Comparison of ENCODE assay signal across 8 cellular contexts in the genomic region with DNA sequence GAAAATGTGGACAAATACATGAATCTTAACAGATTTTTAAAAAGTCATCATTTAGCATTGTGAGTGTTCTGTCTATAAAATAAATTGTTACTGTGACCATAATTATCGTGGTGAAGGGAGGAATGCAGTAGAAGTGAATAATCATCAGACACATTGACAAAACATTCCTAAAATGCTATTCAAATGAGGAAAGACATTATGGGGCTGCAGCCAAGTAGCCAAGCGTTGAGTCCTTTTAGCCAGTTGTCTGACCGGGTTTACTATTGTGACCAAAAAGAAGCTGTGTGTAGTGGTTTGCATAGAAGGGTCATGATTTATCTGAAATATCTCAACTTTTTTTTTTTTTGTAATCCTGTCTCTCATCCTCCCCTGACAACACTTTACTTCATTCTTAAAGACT. TPM values are rescaled to one million over a fixed set of nuclear protein-coding genes. Genes with fewer than 3 reads are reported as not detected.
A peak's percentile ranks its signal among the peaks of the same experiment; 100 is the strongest.
DNase-seq lines count a peak whose midpoint lies in the region; ATAC-seq and TF ChIP-seq lines count a peak whose summit lies in the region.

No MANE protein-coding gene starts in this region.

- no peaks in the 10 kb centered on the region for H3K9me3 ChIP-seq in right atrium auricular region
- H3K9me3 ChIP-seq in effector memory CD4-positive, alpha-beta T cell (ENCODE audit: control insufficient read depth, low read length), result no peaks in the 10 kb centered on the region
- H3K9me3 ChIP-seq in aorta (ENCODE audit: control insufficient read depth, low read length), result no peaks in the 10 kb centered on the region

- H3K36me3 Mint-ChIP-seq in GM23338 (ENCODE audit: low read depth), result 0 out of 3 replicates have a peak, but pooled peaks cover 3% of the 10 kb centered on the region
- no peaks in the 10 kb centered on the region for H3K36me3 Mint-ChIP-seq in activated CD4-positive, alpha-beta T cell treated with anti-CD3 and anti-CD28 coated beads, Interleukin-2, amount 10 ng/mL, durations not matched to agents 24 days and 14 days (ENCODE audit: low read depth)

- H3K27ac ChIP-seq in GM23338 (ENCODE audit: low read depth) (peak overlapping the region; percentile 93), right atrium auricular region (peak overlapping the region; percentile 21 to 23), aorta (ENCODE audit: low read depth in 1 of 2, low read length in 2 of 2) (no peak overlapping the region)
- H3K27ac ChIP-seq in effector memory CD4-positive, alpha-beta T cell (ENCODE audit: insufficient read depth, low read length, poor library complexity, severe bottlenecking), result no peak overlapping the region

- peak overlapping the region; percentile 29 for H3K4me3 ChIP-seq in GM23338
- no peak overlapping the region for H3K4me3 ChIP-seq in right atrium auricular region
- H3K4me3 ChIP-seq in effector memory CD4-positive, alpha-beta T cell (ENCODE audit: insufficient read depth, low read depth, low read length, poor library complexity, severe bottlenecking), result no peak overlapping the region
- no peak overlapping the region for H3K4me3 ChIP-seq in aorta (ENCODE audit: low read length in 2 of 2)

- H3F3A ChIP-seq in GM23338 (replicated peaks; ENCODE audit: low read depth), result no peaks in the 10 kb centered on the region

- WGBS in aorta, 2 donors, result 5 to 9% methylated on average over 3 of the region's 3 CpGs

- TF ChIP-seq CTCF in GM23338 (conservative IDR thresholded peaks at IDR 0.05; ENCODE audit: low read depth in 2 of 2), result no peak
- no peak for TF ChIP-seq CTCF in right atrium auricular region (IDR thresholded peaks at IDR 0.05)

- peaks cover 47% of the 10 kb centered on the region for H3K4me1 ChIP-seq in GM23338 (ENCODE audit: insufficient read depth)
- H3K4me1 ChIP-seq in right atrium auricular region, result peaks cover 0 to 16% of the 10 kb centered on the region in 2 donors
- H3K4me1 ChIP-seq in effector memory CD4-positive, alpha-beta T cell (ENCODE audit: control insufficient read depth, insufficient read depth, low read length, poor library complexity, severe bottlenecking), result no peaks in the 10 kb centered on the region
- H3K4me1 ChIP-seq in aorta (ENCODE audit: control insufficient read depth in 1 of 2, insufficient read depth in 2 of 2, low read length in 2 of 2), result peaks cover 0 to 2% of the 10 kb centered on the region in 2 donors

- DNase-seq in GM23338 (ENCODE audit: low spot score), result peak; percentile 85
- DNase-seq in amniotic epithelial cell (ENCODE audit: low read depth), result peak; percentile 80
- DNase-seq in right atrium auricular region (ENCODE audit: low spot score), result no peak
- DNase-seq in sciatic nerve (ENCODE audit: low spot score), result no peak
- DNase-seq in NCI-H2029 (lab: John Stamatoyannopoulos, UW), result no peak
- DNase-seq in effector memory CD4-positive, alpha-beta T cell, result no peak
- no peak for DNase-seq in aorta
- DNase-seq in activated CD4-positive, alpha-beta T cell treated with anti-CD3 and anti-CD28 coated beads, Interleukin-2, amount 10 ng/mL, durations not matched to agents 24 days and 14 days, result no peak

- intact Hi-C loops in sciatic nerve (cut with DNase I) (no loop called here), aorta (cut with DNase I) (no loop called here)
- intact Hi-C loops in activated CD4-positive, alpha-beta T cell treated with anti-CD3 and anti-CD28 coated beads, Interleukin-2, amount 10 ng/mL, durations not matched to agents 24 days and 14 days (cut with micrococcal nuclease), result no loop called here

- H3K4me1 Mint-ChIP-seq in GM23338, result peaks cover 65% of the 10 kb centered on the region
- no peaks in the 10 kb centered on the region for H3K4me1 Mint-ChIP-seq in activated CD4-positive, alpha-beta T cell treated with anti-CD3 and anti-CD28 coated beads, Interleukin-2, amount 10 ng/mL, durations not matched to agents 24 days and 14 days

- H2AFZ ChIP-seq in GM23338, result no peak overlapping the region

- peaks cover 97% of the 10 kb centered on the region for H3K79me2 ChIP-seq in GM23338 (replicated peaks; ENCODE audit: insufficient read depth)

- H3K27me3 ChIP-seq in GM23338 (ENCODE audit: insufficient read depth), result no peaks in the 10 kb centered on the region
- no peaks in the 10 kb centered on the region for H3K27me3 ChIP-seq in right atrium auricular region
- no peaks in the 10 kb centered on the region for H3K27me3 ChIP-seq in effector memory CD4-positive, alpha-beta T cell (replicated peaks; ENCODE audit: control insufficient read depth, insufficient read depth, low read length, poor library complexity, severe bottlenecking)
- no peaks in the 10 kb centered on the region for H3K27me3 ChIP-seq in aorta (ENCODE audit: control insufficient read depth in 1 of 2, insufficient read depth in 2 of 2, low read length in 1 of 2)

- peak overlapping the region; percentile 95 for H3K27ac Mint-ChIP-seq in GM23338
- H3K27ac Mint-ChIP-seq in activated CD4-positive, alpha-beta T cell treated with anti-CD3 and anti-CD28 coated beads, Interleukin-2, amount 10 ng/mL, durations not matched to agents 24 days and 14 days, result no peak overlapping the region

- no peaks in the 10 kb centered on the region for H3K36me3 ChIP-seq in GM23338 (ENCODE audit: insufficient read depth)
- H3K36me3 ChIP-seq in right atrium auricular region, result no peaks in the 10 kb centered on the region
- no peaks in the 10 kb centered on the region for H3K36me3 ChIP-seq in effector memory CD4-positive, alpha-beta T cell (ENCODE audit: control insufficient read depth, insufficient read depth, low read length)
- no peaks in the 10 kb centered on the region for H3K36me3 ChIP-seq in aorta (ENCODE audit: control insufficient read depth in 1 of 2, insufficient read depth in 2 of 2, low read length in 1 of 2)

- H4K20me1 ChIP-seq in GM23338 (replicated peaks; ENCODE audit: insufficient read depth), result peaks cover 3% of the 10 kb centered on the region; the same call in 1 of the 2 replicates

- no peaks in the 10 kb centered on the region for H3K9me3 Mint-ChIP-seq in GM23338
- H3K9me3 Mint-ChIP-seq in activated CD4-positive, alpha-beta T cell treated with anti-CD3 and anti-CD28 coated beads, Interleukin-2, amount 10 ng/mL, durations not matched to agents 24 days and 14 days, result no peaks in the 10 kb centered on the region

- peaks cover 7% of the 10 kb centered on the region for H3K27me3 Mint-ChIP-seq in GM23338 (ENCODE audit: insufficient read depth, low read depth, poor library complexity)
- H3K27me3 Mint-ChIP-seq in activated CD4-positive, alpha-beta T cell treated with anti-CD3 and anti-CD28 coated beads, Interleukin-2, amount 10 ng/mL, durations not matched to agents 24 days and 14 days, result peaks cover 11% of the 10 kb centered on the region

- peak overlapping the region; percentile 55 for H3K4me3 Mint-ChIP-seq in GM23338
- no peak overlapping the region for H3K4me3 Mint-ChIP-seq in activated CD4-positive, alpha-beta T cell treated with anti-CD3 and anti-CD28 coated beads, Interleukin-2, amount 10 ng/mL, durations not matched to agents 24 days and 14 days

- no peaks in the 10 kb centered on the region for H3K9me2 ChIP-seq in GM23338 (ENCODE audit: insufficient read depth)

- ATAC-seq in GM23338 (peak; percentile 75), sciatic nerve (peak; percentile 55), aorta (ENCODE audit: low FRiP score) (no peak)

- peak overlapping the region; percentile 50 for H3K4me2 ChIP-seq in GM23338

TF ChIP-seq in GM23338, 12 proteins besides CTCF, POLR2A, EP300 and RAD21:
- TF ChIP-seq NANOG (IDR thresholded peaks at IDR 0.05; ENCODE audit: borderline replicate concordance), result peak; percentile 55; the same call in 1 of the 2 replicates
- TF ChIP-seq EZH2 (IDR thresholded peaks at IDR 0.05; ENCODE audit: low read depth, unreplicated experiment), result no peak

RNA-seq across cellular contexts. Expression of a gene that starts 19.5 kb away (rescaled TPM):
- 64.7 and 74.2 TPM in 2 replicates for total RNA-seq in GM23338 (2014; rRNA removed; shearing (Covaris generic))
- polyA plus RNA-seq in GM23338 (2016; fragmentation: Nextera tagmentation; extraction: Ambion mirVana), result 48.9 and 50.5 TPM in 2 replicates
- 10 to 100 TPM; 22.4 to 22.7 TPM for total RNA-seq in right atrium auricular region
- total RNA-seq in sciatic nerve, result 67.3 TPM
- 10 to 100 TPM; 42.8 to 50.3 TPM for total RNA-seq in aorta
- polyA plus RNA-seq in aorta, result 1 to 10 TPM; 7.1 TPM
- total RNA-seq in activated CD4-positive, alpha-beta T cell treated with anti-CD3 and anti-CD28 coated beads, Interleukin-2, amount 10 ng/mL, durations not matched to agents 24 days and 14 days, result 0.40 and 0.45 TPM in 2 replicates

Comparison
In these comparisons a context has a peak if more than half of its experiments do, and no peak if none do; other contexts are left out.
1. DNase-seq: peak in GM23338 (single experiment) and amniotic epithelial cell (single experiment); none in right atrium auricular region (single experiment), sciatic nerve (single experiment), NCI-H2029 (single experiment), effector memory CD4-positive, alpha-beta T cell (0 of 3), aorta (0 of 2) and activated CD4-positive, alpha-beta T cell treated with anti-CD3 and anti-CD28 coated beads, Interleukin-2, amount 10 ng/mL, durations not matched to agents 24 days and 14 days (single experiment).
2. H3K27ac ChIP-seq: peak in GM23338 (single experiment) and right atrium auricular region (2 of 2); none in effector memory CD4-positive, alpha-beta T cell (single experiment) and aorta (0 of 2).
3. RNA of a gene that starts 19.5 kb away (total RNA-seq): 64.7 to 74.2 TPM in GM23338, 67.3 TPM in sciatic nerve (single experiment), 42.8 to 50.3 TPM in aorta and 22.4 to 22.7 TPM in right atrium auricular region; 0.40 to 0.45 TPM in activated CD4-positive, alpha-beta T cell treated with anti-CD3 and anti-CD28 coated beads, Interleukin-2, amount 10 ng/mL, durations not matched to agents 24 days and 14 days; every median in the first group is over 10 times any median in the second.